In the genomic region with DNA sequence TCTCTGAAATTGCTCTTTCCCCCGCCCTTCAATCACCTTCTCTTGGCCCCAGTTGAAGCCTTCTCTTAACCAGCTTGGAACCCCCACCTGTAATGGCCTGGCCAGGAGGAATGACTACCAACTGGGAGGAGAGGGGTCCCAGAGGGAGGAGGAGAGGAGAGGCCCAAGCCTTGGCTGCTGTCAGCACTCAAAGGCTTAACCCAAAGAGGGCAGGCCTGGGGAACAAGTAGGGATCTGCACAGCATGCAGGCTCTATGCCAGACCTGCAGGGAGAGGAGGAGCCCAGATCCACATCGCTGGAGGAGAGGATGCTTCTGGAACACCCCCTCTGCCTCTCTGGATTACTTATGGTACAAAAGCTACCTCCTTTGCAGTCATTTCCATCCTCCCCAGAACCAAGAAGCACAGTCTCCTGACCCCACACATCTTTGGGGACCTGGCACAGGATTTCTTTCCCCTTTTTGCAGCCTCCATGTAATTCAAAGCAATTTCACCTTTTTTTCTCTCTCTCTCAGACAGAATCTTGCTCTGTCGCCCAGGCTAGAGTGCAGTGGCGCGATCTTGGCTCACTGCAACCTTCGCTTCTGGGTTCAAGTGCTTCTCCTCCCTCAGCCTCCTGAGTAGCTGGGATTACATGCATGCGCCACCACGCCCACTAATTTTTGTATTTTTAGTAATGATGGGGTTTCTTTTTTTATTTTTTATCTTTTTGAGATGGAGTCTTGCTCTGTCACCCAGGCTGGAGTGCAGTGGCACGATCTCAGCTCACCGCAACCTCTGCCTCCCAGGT, we compare ENCODE assay signal across 13 cellular contexts. TPM values are rescaled to one million over a fixed set of nuclear protein-coding genes. Genes with fewer than 3 reads are reported as not detected.
DNase-seq lines count a peak whose midpoint lies in the region; ATAC-seq and TF ChIP-seq lines count a peak whose summit lies in the region.
"Had no signal": no experiment of that assay in that cellular context is flagged by ENCODE, and none has a peak within 500 bp of the region (broad histone marks: within the 10 kb centered on the region; RNA-seq: fewer than 3 reads in every experiment).

No MANE protein-coding gene starts in this region.

- H4K5ac ChIP-seq in mesendoderm (ENCODE audit: low read length), result no peak overlapping the region

- no peak overlapping the region for H3K9ac ChIP-seq in mesendoderm (ENCODE audit: low read length)

- DNase-seq in activated naive CD4-positive, alpha-beta T cell treated with Interleukin-2 at 50 U/mL for 16 hours, result no peak
- DNase-seq in mesendoderm, result peak; percentile 54
- DNase-seq in aorta, result peak; percentile 37 to 61
- no peak for DNase-seq in OCI-M1 (lab: John Stamatoyannopoulos, UW)
- DNase-seq in stimulated activated CD8-positive, alpha-beta memory T cell treated with anti-CD3 and anti-CD28 coated beads, Interleukin-4, amount 100 ng/mL, for 48 hours, result no peak
- DNase-seq: MV-4-11, NCI-H69, thyroid gland had no signal

- no peak overlapping the region for H2BK120ac ChIP-seq in mesendoderm (ENCODE audit: low read depth, low read length)

- no peak overlapping the region for H3K4me3 Mint-ChIP-seq in activated naive CD4-positive, alpha-beta T cell treated with anti-CD3 and anti-CD28 coated beads, Interleukin-2, amount 50 U/mL, for 24 hours
- peak overlapping the region; percentile 41 to 72 (median 52) for H3K4me3 Mint-ChIP-seq in brain
- H3K4me3 Mint-ChIP-seq: B cell; natural killer cell treated with Interleukin-12 subunit alpha and Interleukin-12 subunit beta and Interleukin-15 and Interleukin-18, amount 100 ng/mL, for 72 hours had no signal

- H3K4ac ChIP-seq in mesendoderm (ENCODE audit: low read depth, low read length), result no peak overlapping the region

- no peaks in the 10 kb centered on the region for H3K27me3 ChIP-seq in mesendoderm (ENCODE audit: insufficient read depth, low read length, poor library complexity)
- no peaks in the 10 kb centered on the region for H3K27me3 ChIP-seq in aorta (ENCODE audit: control insufficient read depth in 1 of 2, insufficient read depth in 2 of 2, low read length in 1 of 2)
- H3K27me3 ChIP-seq: thyroid gland had no signal

- H3K4me2 ChIP-seq in mesendoderm (ENCODE audit: low read length), result no peak overlapping the region

- peaks cover 71% of the 10 kb centered on the region for H3K4me1 Mint-ChIP-seq in activated naive CD4-positive, alpha-beta T cell treated with anti-CD3 and anti-CD28 coated beads, Interleukin-2, amount 50 U/mL, for 24 hours
- H3K4me1 Mint-ChIP-seq in brain, result peaks cover 46% of the 10 kb centered on the region

- no peaks in the 10 kb centered on the region for H3K36me3 Mint-ChIP-seq in activated naive CD4-positive, alpha-beta T cell treated with anti-CD3 and anti-CD28 coated beads, Interleukin-2, amount 50 U/mL, for 24 hours
- H3K36me3 Mint-ChIP-seq in brain, result no peaks in the 10 kb centered on the region
- H3K36me3 Mint-ChIP-seq: natural killer cell treated with Interleukin-12 subunit alpha and Interleukin-12 subunit beta and Interleukin-15 and Interleukin-18, amount 100 ng/mL, for 72 hours had no signal

- no peak overlapping the region for H2AK5ac ChIP-seq in mesendoderm (ENCODE audit: low read length)

- H3K4me1 ChIP-seq in mesendoderm (ENCODE audit: control insufficient read depth, low read depth, low read length), result peaks cover 31% of the 10 kb centered on the region
- H3K4me1 ChIP-seq in aorta (ENCODE audit: control insufficient read depth in 1 of 2, insufficient read depth in 2 of 2, low read length in 2 of 2), result no peaks in the 10 kb centered on the region

- no peak overlapping the region for H3K23ac ChIP-seq in mesendoderm (ENCODE audit: low read length)

- no peak overlapping the region for H3K4me3 ChIP-seq in mesendoderm (ENCODE audit: low read length)
- no peak overlapping the region for H3K4me3 ChIP-seq in aorta (ENCODE audit: low read length in 2 of 2)
- H3K4me3 ChIP-seq: thyroid gland had no signal

- no peak overlapping the region for H4K8ac ChIP-seq in mesendoderm (ENCODE audit: low read depth, low read length)

- no peak overlapping the region for H2BK5ac ChIP-seq in mesendoderm (ENCODE audit: low read length)

- no peaks in the 10 kb centered on the region for H3K9me3 Mint-ChIP-seq in activated naive CD4-positive, alpha-beta T cell treated with anti-CD3 and anti-CD28 coated beads, Interleukin-2, amount 50 U/mL, for 24 hours
- no peaks in the 10 kb centered on the region for H3K9me3 Mint-ChIP-seq in brain
- H3K9me3 Mint-ChIP-seq: natural killer cell treated with Interleukin-12 subunit alpha and Interleukin-12 subunit beta and Interleukin-15 and Interleukin-18, amount 100 ng/mL, for 72 hours had no signal

- H3K79me2 ChIP-seq in mesendoderm (ENCODE audit: control insufficient read depth, insufficient read depth, low read length), result no peaks in the 10 kb centered on the region

- H3K56ac ChIP-seq in mesendoderm (ENCODE audit: low read length), result no peak overlapping the region

- intact Hi-C loops in aorta (cut with DNase I), result no loop called here

- H3K27ac ChIP-seq in mesendoderm (ENCODE audit: low read depth, low read length) (no peak overlapping the region), aorta (ENCODE audit: low read depth in 1 of 2, low read length in 2 of 2) (peak overlapping the region in 1 of 2 donors; percentile 5)

- ATAC-seq in aorta (ENCODE audit: low FRiP score) (no peak), GM18502 (IDR thresholded peaks at IDR 0.05; ENCODE audit: poor library complexity, unreplicated experiment) (no peak)
- ATAC-seq: natural killer cell treated with Interleukin-12 subunit alpha and Interleukin-12 subunit beta and Interleukin-15 and Interleukin-18, amount 100 ng/mL, for 72 hours had no signal

- WGBS in mesendoderm (ENCODE audit: extremely low coverage, insufficient coverage, low lambda C conversion rate), result no CpG with 5 or more reads among the region's 10 CpGs
- WGBS in aorta, 2 donors, result 72 to 79% methylated on average over 10 of the region's 10 CpGs

- H3K36me3 ChIP-seq in mesendoderm (ENCODE audit: control insufficient read depth, insufficient read depth, low read length), result no peaks in the 10 kb centered on the region
- H3K36me3 ChIP-seq in aorta (ENCODE audit: control insufficient read depth in 1 of 2, insufficient read depth in 2 of 2, low read length in 1 of 2), result peaks cover 0 to 2% of the 10 kb centered on the region in 2 donors

- H3K27me3 Mint-ChIP-seq in activated naive CD4-positive, alpha-beta T cell treated with anti-CD3 and anti-CD28 coated beads, Interleukin-2, amount 50 U/mL, for 24 hours, result no peaks in the 10 kb centered on the region
- H3K27me3 Mint-ChIP-seq in brain, result peaks cover 22% of the 10 kb centered on the region
- H3K27me3 Mint-ChIP-seq: B cell; natural killer cell treated with Interleukin-12 subunit alpha and Interleukin-12 subunit beta and Interleukin-15 and Interleukin-18, amount 100 ng/mL, for 72 hours had no signal

- TF ChIP-seq CTCF in brain (conservative IDR thresholded peaks at IDR 0.05), result no peak

- no peak overlapping the region for H3K18ac ChIP-seq in mesendoderm (ENCODE audit: low read length)

- H3K79me1 ChIP-seq in mesendoderm (ENCODE audit: low read length), result peaks cover 3% of the 10 kb centered on the region

- no peaks in the 10 kb centered on the region for H3K9me3 ChIP-seq in aorta (ENCODE audit: control insufficient read depth, low read length)
- H3K9me3 ChIP-seq: thyroid gland had no signal

- peak overlapping the region; percentile 60 for H3K27ac Mint-ChIP-seq in activated naive CD4-positive, alpha-beta T cell treated with anti-CD3 and anti-CD28 coated beads, Interleukin-2, amount 50 U/mL, for 24 hours
- peak overlapping the region; percentile 92 to 98 (median 94) for H3K27ac Mint-ChIP-seq in brain
- H3K27ac Mint-ChIP-seq: B cell had no signal

- no peak overlapping the region for H2BK15ac ChIP-seq in mesendoderm (replicated peaks; ENCODE audit: low read depth)

RNA-seq across cellular contexts. Expression of a gene that starts 6.2 kb away (rescaled TPM):
- polyA plus RNA-seq in brain (ENCODE audit: insufficient read depth, low read depth, low replicate concordance) (4.1 TPM), aorta (10 to 100 TPM; 14.5 to 35.6 TPM)
- polyA plus RNA-seq in mesendoderm (2013, experiment 1 of 2), result 28.5 TPM
- polyA plus RNA-seq in mesendoderm (2013, experiment 2 of 2), result 26.2 TPM
- total RNA-seq in aorta, result 10 to 100 TPM; 32.7 to 63.9 TPM

RNA-seq across cellular contexts. Expression of a gene that starts 18.8 kb away (rescaled TPM):
- polyA plus RNA-seq in brain (ENCODE audit: insufficient read depth, low read depth, low replicate concordance), result 0.39 TPM
- polyA plus RNA-seq in mesendoderm (2013, experiment 1 of 2), result 0.49 TPM
- 0.88 TPM for polyA plus RNA-seq in mesendoderm (2013, experiment 2 of 2)
- total RNA-seq in aorta, result 1 to 10 TPM; 3.2 to 5.8 TPM
- polyA plus RNA-seq in aorta, result 1 to 10 TPM; 1.4 to 4.9 TPM

RNA-seq across cellular contexts. Expression of a gene that starts 42.3 kb away (rescaled TPM):
- polyA plus RNA-seq in brain (ENCODE audit: insufficient read depth, low read depth, low replicate concordance) (11.8 TPM), aorta (1 to 10 TPM in 1 of 2 donors, under 1 TPM in 1; 0.38 to 2.5 TPM)
- polyA plus RNA-seq in mesendoderm (2013, experiment 1 of 2), result 16.8 TPM
- 15.4 TPM for polyA plus RNA-seq in mesendoderm (2013, experiment 2 of 2)
- total RNA-seq in aorta, result 1 to 10 TPM in 1 of 2 donors, under 1 TPM in 1; 0.49 to 2.8 TPM

RNA-seq across cellular contexts. Expression of a gene that starts 45.1 kb away (rescaled TPM):
- polyA plus RNA-seq in brain (ENCODE audit: insufficient read depth, low read depth, low replicate concordance), result 2.6 TPM
- polyA plus RNA-seq in mesendoderm (2013, experiment 1 of 2), result 3.2 TPM
- 3.5 TPM for polyA plus RNA-seq in mesendoderm (2013, experiment 2 of 2)
- 10 to 100 TPM; 52.7 to 74.4 TPM for total RNA-seq in aorta
- 100 to 1,000 TPM in 1 of 2 donors, 1 to 10 TPM in 1; 5.0 to 118 TPM for polyA plus RNA-seq in aorta

RNA-seq across cellular contexts. Expression of a gene that starts 45.3 kb away (rescaled TPM):
- polyA plus RNA-seq in brain (ENCODE audit: insufficient read depth, low read depth, low replicate concordance), result 11.0 TPM
- 6.8 TPM for polyA plus RNA-seq in mesendoderm (2013, experiment 1 of 2)
- 7.1 TPM for polyA plus RNA-seq in mesendoderm (2013, experiment 2 of 2)
- 10 to 100 TPM; 34.0 to 46.3 TPM for total RNA-seq in aorta
- 10 to 100 TPM in 1 of 2 donors, 1 to 10 TPM in 1; 4.1 to 15.7 TPM for polyA plus RNA-seq in aorta

Comparison
In these comparisons a context has a peak if more than half of its experiments do, and no peak if none do; other contexts are left out.
1. DNase-seq: peak in mesendoderm (single experiment) and aorta (2 of 2); none in activated naive CD4-positive, alpha-beta T cell treated with Interleukin-2 at 50 U/mL for 16 hours (single experiment), OCI-M1 (single experiment) and stimulated activated CD8-positive, alpha-beta memory T cell treated with anti-CD3 and anti-CD28 coated beads, Interleukin-4, amount 100 ng/mL, for 48 hours (single experiment).